In the genomic region with DNA sequence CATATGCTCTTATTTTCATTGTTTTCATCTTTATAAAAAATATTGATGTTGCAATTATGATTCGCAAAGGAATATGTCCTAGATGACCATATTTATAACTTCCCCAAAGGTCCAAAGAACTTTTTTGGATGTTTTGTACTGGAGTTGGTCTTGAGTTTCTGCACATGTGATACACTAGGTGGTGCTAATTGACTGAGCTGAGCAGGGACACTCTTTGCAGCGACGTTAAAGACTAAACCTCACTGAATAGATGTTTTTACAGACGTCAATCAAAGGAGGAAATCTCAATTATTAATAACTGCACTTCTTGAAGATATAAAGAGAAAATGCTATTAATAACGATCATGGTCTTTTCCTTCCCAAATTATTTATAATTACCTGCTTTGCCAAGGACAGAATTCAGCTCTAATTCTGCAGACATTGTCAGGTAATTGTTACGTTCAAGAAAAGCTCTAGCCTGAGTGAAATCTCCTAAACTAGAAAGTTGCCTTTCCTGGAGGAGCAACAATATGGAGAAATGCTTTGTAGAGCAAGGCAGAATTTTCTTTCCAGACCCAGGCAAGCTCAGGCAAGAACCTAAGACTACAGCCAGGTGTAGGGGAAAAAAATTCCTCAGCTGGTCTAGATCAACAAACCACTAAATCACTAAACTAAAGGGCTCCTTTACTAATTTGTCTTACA, we compare ENCODE assay signal across 1 cellular context.
TF ChIP-seq lines count a peak whose summit lies in the region.

No MANE protein-coding gene starts in this region.

TF ChIP-seq in H1, 55 proteins besides CTCF, POLR2A, EP300 and RAD21:
- no peak for TF ChIP-seq NRF1 (IDR thresholded peaks at IDR 0.05; ENCODE audit: low read depth, low read length)
- no peak for TF ChIP-seq TAF7 (optimal IDR thresholded peaks at IDR 0.05; ENCODE audit: borderline replicate concordance, low read depth, low read length)
- TF ChIP-seq RNF2 (IDR thresholded peaks at IDR 0.05; ENCODE audit: borderline replicate concordance, low read depth, low read length, missing control alignments, poor library complexity, severe bottlenecking): no peak
- TF ChIP-seq GABPA (IDR thresholded peaks at IDR 0.05; ENCODE audit: borderline replicate concordance, insufficient read depth, low read length): no peak
